In the genomic region with DNA sequence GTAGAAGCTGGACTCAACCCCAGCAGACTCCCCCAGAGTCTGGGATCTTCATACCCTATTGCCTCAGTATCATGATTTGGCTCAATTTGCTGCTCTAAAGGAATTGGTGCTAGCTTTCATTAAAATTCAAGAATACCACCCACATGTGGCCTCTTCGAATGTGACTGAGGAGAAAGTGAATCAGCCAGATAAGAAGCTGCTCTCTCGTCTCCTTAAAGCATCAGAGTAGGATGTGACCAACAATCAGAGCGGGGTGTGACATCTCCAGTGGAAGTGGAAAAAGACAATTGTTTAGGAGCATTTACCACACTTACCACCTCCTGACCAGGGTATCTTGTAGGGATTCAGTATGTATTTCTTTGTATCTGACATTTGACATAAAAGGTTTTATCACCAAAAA, we compare ENCODE assay signal across 32 cellular contexts.
"Had no signal": no experiment of that assay in that cellular context is flagged by ENCODE, and none has a peak within 500 bp of the region (broad histone marks: within the 10 kb centered on the region; RNA-seq: fewer than 3 reads in every experiment).

No MANE protein-coding gene starts in this region.

- H3K4me1 Mint-ChIP-seq: activated naive CD8-positive, alpha-beta T cell treated with anti-CD3 and anti-CD28 coated beads, Interleukin-2, amount 10 ng/mL, durations not matched to agents 7 days and 5 days; activated T-helper 17 cell treated with anti-CD3 and anti-CD28 coated beads, Interleukin-2, amount 50 U/mL, for 72 hours had no signal

- H3K4me1 ChIP-seq: body of pancreas, breast epithelium had no signal

- H3K27me3 ChIP-seq: adrenal gland, body of pancreas, brain microvascular endothelial cell, breast epithelium had no signal

- H3K27ac ChIP-seq: adrenal gland, body of pancreas, brain microvascular endothelial cell, breast epithelium, VCaP had no signal

- FAIRE-seq: TTC549 had no signal

- H3K27ac Mint-ChIP-seq: activated B cell treated with CpG ODN at 0.5 μM for 24 hours; activated CD4-positive, alpha-beta memory T cell treated with anti-CD3 and anti-CD28 coated beads for 36 hours; activated CD4-positive, alpha-beta T cell treated with anti-CD3 and anti-CD28 coated beads, Interleukin-2, amount 10 ng/mL, durations not matched to agents 24 days and 14 days; activated naive CD4-positive, alpha-beta T cell treated with anti-CD3 and anti-CD28 coated beads for 36 hours; activated naive CD4-positive, alpha-beta T cell treated with anti-CD3 and anti-CD28 coated beads, Interleukin-2, amount 50 U/mL, for 72 hours; activated naive CD8-positive, alpha-beta T cell treated with anti-CD3 and anti-CD28 coated beads, Interleukin-2, amount 10 ng/mL, durations not matched to agents 7 days and 5 days; activated T-cell treated with anti-CD3 and anti-CD28 coated beads, Interleukin-2, amount 50 U/mL, for 72 hours; activated T-helper 1 cell treated with anti-CD3 and anti-CD28 coated beads, Interleukin-12 subunit alpha, Interleukin-12 subunit beta, Interleukin-2, Interleukin-4 antibody, amounts not matched to agents 30 ng/mL and 10 ng/mL and 1 ng/mL, durations not matched to agents 14 hours and 24 hours and 36 hours; activated T-helper 17 cell treated with anti-CD3 and anti-CD28 coated beads, Interleukin-2, amount 50 U/mL, for 72 hours; T-cell; T-helper 17 cell had no signal

- H3K36me3 ChIP-seq: adrenal gland, brain microvascular endothelial cell, breast epithelium had no signal

- H3K27me3 Mint-ChIP-seq: activated B cell treated with CpG ODN at 0.5 μM for 24 hours; activated CD4-positive, alpha-beta memory T cell treated with anti-CD3 and anti-CD28 coated beads for 36 hours; activated CD4-positive, alpha-beta T cell treated with anti-CD3 and anti-CD28 coated beads, Interleukin-2, amount 10 ng/mL, durations not matched to agents 24 days and 14 days; activated naive CD8-positive, alpha-beta T cell treated with anti-CD3 and anti-CD28 coated beads, Interleukin-2, amount 10 ng/mL, durations not matched to agents 7 days and 5 days; activated T-helper 17 cell treated with anti-CD3 and anti-CD28 coated beads, Interleukin-2, amount 50 U/mL, for 72 hours; T-cell; T-helper 17 cell had no signal

- DNase-seq: activated B cell treated with CpG ODN at 0.5 μM for 24 hours; activated CD4-positive, alpha-beta memory T cell treated with anti-CD3 and anti-CD28 coated beads for 36 hours; activated CD4-positive, alpha-beta T cell treated with anti-CD3 and anti-CD28 coated beads for 4 hours; activated CD4-positive, alpha-beta T cell treated with anti-CD3 and anti-CD28 coated beads, Interleukin-2, amount 10 ng/mL, durations not matched to agents 24 days and 14 days; activated CD4-positive, alpha-beta T cell treated with anti-CD3 and anti-CD28 coated beads, Interleukin-2, amount 50 U/mL, for 1 hour; activated CD4-positive, alpha-beta T cell treated with anti-CD3 and anti-CD28 coated beads, Interleukin-2, amount 50 U/mL, for 4 hours; activated CD4-positive, CD25-positive, alpha-beta regulatory T cell treated with anti-CD3 and anti-CD28 coated beads, Interleukin-2, amount 50 U/mL, for 72 hours; activated CD8-positive, alpha-beta memory T cell treated with anti-CD3 and anti-CD28 coated beads, Interleukin-2, amount 50 U/mL, for 4 hours; activated effector memory CD4-positive, alpha-beta T cell treated with anti-CD3 and anti-CD28 coated beads, Interleukin-2, amount 50 U/mL, for 16 hours; activated gamma-delta T cell treated with Interleukin-2 at 50 U/mL for 16 hours; activated naive CD4-positive, alpha-beta T cell; activated naive CD4-positive, alpha-beta T cell treated with anti-CD3 and anti-CD28 coated beads for 36 hours; activated naive CD4-positive, alpha-beta T cell treated with anti-CD3 and anti-CD28 coated beads, Interleukin-2, amount 50 U/mL, for 16 hours; activated naive CD8-positive, alpha-beta T cell treated with anti-CD3 and anti-CD28 coated beads, Interleukin-2, amount 10 ng/mL, durations not matched to agents 7 days and 5 days; activated T-cell treated with anti-CD3 and anti-CD28 coated beads for 4 hours; activated T-cell treated with anti-CD3 and anti-CD28 coated beads, Interleukin-2, amount 50 U/mL, for 1 hour; activated T-cell treated with anti-CD3 and anti-CD28 coated beads, Interleukin-2, amount 50 U/mL, for 4 hours; activated T-cell treated with anti-CD3 and anti-CD28 coated beads, Interleukin-2, amount 50 U/mL, for 72 hours; adrenal gland; amniotic stem cell; aorta; body of pancreas; brain microvascular endothelial cell; central memory CD4-positive, alpha-beta T cell; T-cell; T-helper 17 cell had no signal

- H3K9me3 ChIP-seq: adrenal gland, body of pancreas, breast epithelium had no signal

- H3K9me3 Mint-ChIP-seq: activated CD4-positive, alpha-beta memory T cell treated with anti-CD3 and anti-CD28 coated beads for 36 hours; activated CD4-positive, alpha-beta T cell treated with anti-CD3 and anti-CD28 coated beads, Interleukin-2, amount 10 ng/mL, durations not matched to agents 24 days and 14 days; activated naive CD4-positive, alpha-beta T cell treated with anti-CD3 and anti-CD28 coated beads for 36 hours; activated naive CD8-positive, alpha-beta T cell treated with anti-CD3 and anti-CD28 coated beads, Interleukin-2, amount 10 ng/mL, durations not matched to agents 7 days and 5 days; activated T-cell treated with anti-CD3 and anti-CD28 coated beads, Interleukin-2, amount 50 U/mL, for 4 hours; activated T-helper 1 cell treated with anti-CD3 and anti-CD28 coated beads, Interleukin-12 subunit alpha, Interleukin-12 subunit beta, Interleukin-2, Interleukin-4 antibody, amounts not matched to agents 30 ng/mL and 10 ng/mL and 1 ng/mL, durations not matched to agents 14 hours and 24 hours and 36 hours; T-cell had no signal

- H3K4me3 ChIP-seq: adrenal gland, body of pancreas, breast epithelium had no signal

- H3K4me3 Mint-ChIP-seq: activated B cell treated with CpG ODN at 0.5 μM for 24 hours; activated CD4-positive, alpha-beta memory T cell treated with anti-CD3 and anti-CD28 coated beads for 36 hours; activated CD4-positive, alpha-beta T cell treated with anti-CD3 and anti-CD28 coated beads, Interleukin-2, amount 10 ng/mL, durations not matched to agents 24 days and 14 days; activated naive CD4-positive, alpha-beta T cell treated with anti-CD3 and anti-CD28 coated beads for 36 hours; activated naive CD8-positive, alpha-beta T cell treated with anti-CD3 and anti-CD28 coated beads, Interleukin-2, amount 10 ng/mL, durations not matched to agents 7 days and 5 days; activated T-cell treated with anti-CD3 and anti-CD28 coated beads, Interleukin-2, amount 50 U/mL, for 4 hours; activated T-cell treated with anti-CD3 and anti-CD28 coated beads, Interleukin-2, amount 50 U/mL, for 72 hours; activated T-helper 1 cell treated with anti-CD3 and anti-CD28 coated beads, Interleukin-12 subunit alpha, Interleukin-12 subunit beta, Interleukin-2, Interleukin-4 antibody, amounts not matched to agents 30 ng/mL and 10 ng/mL and 1 ng/mL, durations not matched to agents 14 hours and 24 hours and 36 hours; activated T-helper 17 cell treated with anti-CD3 and anti-CD28 coated beads, Interleukin-2, amount 50 U/mL, for 72 hours; T-cell; T-helper 17 cell had no signal

- ATAC-seq: activated naive CD4-positive, alpha-beta T cell treated with anti-CD3 and anti-CD28 coated beads, Interleukin-2, amount 50 U/mL, for 72 hours; activated T-cell treated with anti-CD3 and anti-CD28 coated beads, Interleukin-2, amount 50 U/mL, for 4 hours; activated T-cell treated with anti-CD3 and anti-CD28 coated beads, Interleukin-2, amount 50 U/mL, for 72 hours; activated T-helper 17 cell treated with anti-CD3 and anti-CD28 coated beads, Interleukin-2, amount 50 U/mL, for 72 hours; body of pancreas; T-cell; T-helper 17 cell had no signal

- H3K36me3 Mint-ChIP-seq: activated CD4-positive, alpha-beta memory T cell treated with anti-CD3 and anti-CD28 coated beads for 36 hours; activated naive CD8-positive, alpha-beta T cell treated with anti-CD3 and anti-CD28 coated beads, Interleukin-2, amount 10 ng/mL, durations not matched to agents 7 days and 5 days had no signal
